Comparison of ENCODE assay signal across 8 cellular contexts in the genomic region with DNA sequence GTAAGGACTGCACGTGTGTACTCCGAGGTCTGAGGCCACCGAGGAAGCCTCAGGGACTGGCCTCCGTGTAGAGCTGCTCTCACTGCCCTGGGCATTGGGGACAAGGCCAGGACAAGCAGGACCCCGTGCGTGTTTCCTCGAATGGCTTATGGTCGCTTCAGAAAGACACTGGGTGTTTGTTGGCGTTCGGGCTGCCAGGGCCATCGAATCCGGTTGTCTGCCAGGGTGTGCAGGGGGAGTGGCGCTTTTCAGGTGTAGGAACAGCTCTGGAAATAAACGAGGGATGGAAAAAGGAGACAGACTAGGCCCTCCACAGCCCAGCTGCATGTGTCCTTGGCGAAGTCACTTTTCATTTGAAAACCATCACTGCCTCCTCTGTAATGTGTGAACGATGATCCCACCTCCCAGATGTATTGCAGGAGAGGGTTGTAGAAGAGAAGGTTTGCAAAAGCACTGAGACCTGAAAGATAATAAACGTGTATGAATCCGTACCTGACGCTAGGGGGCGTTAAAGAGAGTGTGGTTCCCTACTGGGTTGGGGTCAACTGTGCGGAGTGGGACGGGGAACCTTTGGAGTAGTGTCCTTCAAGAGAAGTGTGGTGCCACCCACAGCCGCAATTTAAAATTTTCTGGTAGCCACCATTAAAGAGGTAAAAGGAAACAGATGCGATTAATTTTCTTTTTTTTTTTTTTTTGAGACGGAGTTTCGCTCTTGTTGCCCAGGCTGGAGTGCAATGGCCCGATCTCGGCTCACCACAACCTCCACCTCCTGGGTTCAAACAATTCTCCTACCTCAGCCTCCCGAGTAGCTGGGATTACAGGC.
DNase-seq lines count a peak whose midpoint lies in the region; ATAC-seq and TF ChIP-seq lines count a peak whose summit lies in the region.

No MANE protein-coding gene starts in this region.

- ATAC-seq in HG03378 (IDR thresholded peaks at IDR 0.05; ENCODE audit: unreplicated experiment) = no peak

- TF ChIP-seq POLR2A in NB4 (IDR thresholded peaks at IDR 0.05; ENCODE audit: extremely low read depth, insufficient read length) = no peak

- no peaks in the 10 kb centered on the region for H3K27me3 ChIP-seq in iPS-15b (ENCODE audit: control insufficient read depth, insufficient read depth, low read length)
- no peaks in the 10 kb centered on the region for H3K27me3 ChIP-seq in subcutaneous abdominal adipose tissue (ENCODE audit: control insufficient read depth in 5 of 5, insufficient read depth in 4 of 5, low read length in 5 of 5)

- H3K9ac ChIP-seq in iPS-15b (ENCODE audit: low read depth, low read length) = no peak overlapping the region
- H3K9ac ChIP-seq in subcutaneous abdominal adipose tissue (ENCODE audit: low read length in 5 of 5) = no peak overlapping the region

- peak; percentile 60 for TF ChIP-seq CTCF in NB4 (IDR thresholded peaks at IDR 0.05; ENCODE audit: low read depth, low read length)

- DNase-seq in NCI-H748 (lab: John Stamatoyannopoulos, UW; ENCODE audit: unreplicated experiment) (peak; percentile 18), NCI-H748 treated with DMSO at 0.1 percent for 48 hours (lab: John Stamatoyannopoulos, UW) (no peak), NB4 (ENCODE audit: low read depth) (peak; percentile 79), glomerular visceral epithelial cell (ENCODE audit: extremely low spot score) (no peak)
- peak; percentile 59 to 61 for DNase-seq in activated T-cell treated with anti-CD3 and anti-CD28 coated beads, Interleukin-2, amount 50 U/mL, for 48 hours

- H3K36me3 ChIP-seq in iPS-15b (ENCODE audit: control insufficient read depth, insufficient read depth, low read length) = peaks cover 3% of the 10 kb centered on the region
- no peaks in the 10 kb centered on the region for H3K36me3 ChIP-seq in subcutaneous abdominal adipose tissue (ENCODE audit: control insufficient read depth in 5 of 5, insufficient read depth in 5 of 5, low read length in 5 of 5)

- peak overlapping the region; percentile 55 for H3K27ac ChIP-seq in subcutaneous abdominal adipose tissue (ENCODE audit: low read depth, low read length)

- H3K4me1 ChIP-seq in iPS-15b (ENCODE audit: control insufficient read depth, insufficient read depth, low read length) = peaks cover 15% of the 10 kb centered on the region
- H3K4me1 ChIP-seq in subcutaneous abdominal adipose tissue (ENCODE audit: control insufficient read depth in 5 of 5, insufficient read depth in 5 of 5, low read length in 5 of 5) = peaks cover 4 to 42% (median 27%) of the 10 kb centered on the region in 5 donors

- H3K9me3 ChIP-seq in iPS-15b (ENCODE audit: control insufficient read depth, insufficient read depth, low read length) (no peaks in the 10 kb centered on the region), subcutaneous abdominal adipose tissue (ENCODE audit: control insufficient read depth in 5 of 5, low read length in 5 of 5) (no peaks in the 10 kb centered on the region)

- no peak overlapping the region for H3K4me3 ChIP-seq in NB4 (ENCODE audit: low read depth, low read length)
- H3K4me3 ChIP-seq in iPS-15b (ENCODE audit: low read depth, low read length) = peak overlapping the region; percentile 23
- H3K4me3 ChIP-seq in subcutaneous abdominal adipose tissue (ENCODE audit: low read depth in 1 of 5, low read length in 5 of 5) = peak overlapping the region in 4 of 5 donors; percentile 2 to 51 (median 28)

Comparison
In these comparisons a context has a peak if more than half of its experiments do, and no peak if none do; other contexts are left out.
1. DNase-seq: peak in NCI-H748 (single experiment), NB4 (single experiment) and activated T-cell treated with anti-CD3 and anti-CD28 coated beads, Interleukin-2, amount 50 U/mL, for 48 hours (2 of 2); none in NCI-H748 treated with DMSO at 0.1 percent for 48 hours (single experiment) and glomerular visceral epithelial cell (single experiment).